8 cellular contexts compared by ENCODE assay signal in the genomic region with DNA sequence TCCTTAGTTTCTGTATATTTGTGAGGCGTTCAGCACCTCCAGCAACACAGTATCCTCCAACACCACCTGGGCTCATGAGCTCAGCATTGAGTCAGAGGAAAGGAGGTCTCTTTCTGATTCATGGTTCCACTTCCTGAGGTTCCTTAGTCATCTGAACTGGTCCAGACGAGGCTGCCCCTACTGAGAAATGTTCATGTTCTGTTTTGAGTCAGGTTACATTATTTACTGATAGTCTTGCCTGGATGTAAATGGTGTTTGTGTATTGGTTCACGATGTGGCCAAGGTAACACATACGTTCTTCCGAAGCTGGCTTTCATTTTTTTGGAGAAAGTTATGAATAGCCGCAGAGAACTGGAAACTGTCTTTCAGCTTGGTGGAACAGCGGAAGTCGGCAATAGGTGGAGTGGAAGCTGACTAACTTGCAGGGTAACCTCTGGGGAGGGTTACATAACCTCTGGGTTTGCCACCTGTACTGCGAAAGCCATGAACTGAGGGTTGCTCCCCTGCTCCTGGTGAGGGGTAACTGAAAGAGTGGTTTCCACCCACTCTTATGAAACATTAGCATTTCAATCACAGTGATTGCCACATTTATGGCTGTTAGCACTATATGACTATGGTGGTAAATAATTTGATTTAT. TPM values are rescaled to one million over a fixed set of nuclear protein-coding genes. Genes with fewer than 3 reads are reported as not detected.
DNase-seq lines count a peak whose midpoint lies in the region; ATAC-seq and FAIRE-seq lines count a peak whose summit lies in the region.

No MANE protein-coding gene starts in this region.

- CTCF ChIA-PET in activated naive CD4-positive, alpha-beta T cell treated with anti-CD3 and anti-CD28 coated beads, Interleukin-2, amount 10 ng/mL, durations not matched to agents 7 days and 5 days (lab: Charles Lee): interaction anchor here (0.5 to 6.0 kb wide), 21 partner anchors 10 to 400 kb away, joined by 3 to 106 read pairs (median 4); a partner anchor contains a TSS

- peak overlapping the region; percentile 16 for H3K4me3 Mint-ChIP-seq in activated naive CD4-positive, alpha-beta T cell treated with anti-CD3 and anti-CD28 coated beads, Interleukin-2, amount 10 ng/mL, durations not matched to agents 7 days and 5 days

- H3K4me1 ChIP-seq in small intestine (ENCODE audit: control insufficient read depth in 2 of 2, insufficient read depth in 1 of 2, low read depth in 1 of 2, low read length in 1 of 2): no peaks in the 10 kb centered on the region

- no peaks in the 10 kb centered on the region for H3K9me3 Mint-ChIP-seq in activated naive CD4-positive, alpha-beta T cell treated with anti-CD3 and anti-CD28 coated beads, Interleukin-2, amount 10 ng/mL, durations not matched to agents 7 days and 5 days

- H3K36me3 Mint-ChIP-seq in activated naive CD4-positive, alpha-beta T cell treated with anti-CD3 and anti-CD28 coated beads, Interleukin-2, amount 10 ng/mL, durations not matched to agents 7 days and 5 days: no peaks in the 10 kb centered on the region

- H3K9me3 ChIP-seq in small intestine (ENCODE audit: control insufficient read depth, low read depth): no peaks in the 10 kb centered on the region

- no peaks in the 10 kb centered on the region for H3K36me3 ChIP-seq in small intestine (ENCODE audit: control insufficient read depth in 2 of 2, insufficient read depth in 2 of 2, low read length in 2 of 2)

- H3K27ac Mint-ChIP-seq in activated naive CD4-positive, alpha-beta T cell treated with anti-CD3 and anti-CD28 coated beads, Interleukin-2, amount 10 ng/mL, durations not matched to agents 7 days and 5 days: peak overlapping the region; percentile 37

- H3K4me3 ChIP-seq in skeletal muscle cell (ENCODE audit: low read depth, low read length) (no peak overlapping the region), small intestine (ENCODE audit: low read depth in 1 of 2, low read length in 2 of 2) (no peak overlapping the region)

- 56 to 76% (median 65%) methylated on average over 9 of the region's 9 CpGs for WGBS in small intestine, 3 donors

- H3K4me1 Mint-ChIP-seq in activated naive CD4-positive, alpha-beta T cell treated with anti-CD3 and anti-CD28 coated beads, Interleukin-2, amount 10 ng/mL, durations not matched to agents 7 days and 5 days: peaks cover 42% of the 10 kb centered on the region

- no peaks in the 10 kb centered on the region for H3K27me3 ChIP-seq in small intestine (ENCODE audit: control insufficient read depth in 2 of 2, insufficient read depth in 2 of 2, low read length in 2 of 2)

- DNase-seq in RCC 7860 (ENCODE audit: low spot score) (peak; percentile 69), skeletal muscle cell (ENCODE audit: low read depth) (peak; percentile 67), COR-L47 (lab: John Stamatoyannopoulos, UW) (no peak), small intestine (no peak), NCI-H526 treated with DMSO at 0.1 percent for 48 hours (lab: John Stamatoyannopoulos, UW) (no peak)
- peak; percentile 55 for DNase-seq in activated naive CD4-positive, alpha-beta T cell treated with anti-CD3 and anti-CD28 coated beads, Interleukin-2, amount 10 ng/mL, durations not matched to agents 7 days and 5 days

- ATAC-seq in GM18520 (IDR thresholded peaks at IDR 0.05; ENCODE audit: unreplicated experiment) (peak; percentile 59), HG02885 (IDR thresholded peaks at IDR 0.05; ENCODE audit: poor library complexity, unreplicated experiment) (peak; percentile 74)

- H3K27me3 Mint-ChIP-seq in activated naive CD4-positive, alpha-beta T cell treated with anti-CD3 and anti-CD28 coated beads, Interleukin-2, amount 10 ng/mL, durations not matched to agents 7 days and 5 days: peaks cover 17% of the 10 kb centered on the region

- FAIRE-seq in RCC 7860 (lab: Jason Lieb, UNC): no peak
- no peak for FAIRE-seq in small intestine (lab: Jason Lieb, UNC)

- H3K27ac ChIP-seq in small intestine (ENCODE audit: low read depth in 1 of 2, low read length in 1 of 2): no peak overlapping the region

RNA-seq across cellular contexts. Expression of a gene that starts 42.2 kb away (rescaled TPM):
- polyA plus RNA-seq in small intestine: not detected

RNA-seq across cellular contexts. Expression of a gene that starts 42.2 kb away (rescaled TPM):
- 1 to 10 TPM; 2.2 to 6.8 (median 2.4) TPM for polyA plus RNA-seq in small intestine

Comparison
In these comparisons a context has a peak if more than half of its experiments do, and no peak if none do; other contexts are left out.
1. DNase-seq: peak in RCC 7860 (single experiment), activated naive CD4-positive, alpha-beta T cell treated with anti-CD3 and anti-CD28 coated beads, Interleukin-2, amount 10 ng/mL, durations not matched to agents 7 days and 5 days (single experiment) and skeletal muscle cell (single experiment); none in COR-L47 (single experiment), small intestine (single experiment) and NCI-H526 treated with DMSO at 0.1 percent for 48 hours (single experiment).